ENCODE assay signal across 15 cellular contexts in genomic region chr10:87506988-87507387, GRCh38. TPM values are rescaled to one million over a fixed set of nuclear protein-coding genes. Genes with fewer than 3 reads are reported as not detected.
A peak's percentile ranks its signal among the peaks of the same experiment; 100 is the strongest.
DNase-seq lines count a peak whose midpoint lies in the region; FAIRE-seq and TF ChIP-seq lines count a peak whose summit lies in the region.
"Had no signal": no experiment of that assay in that cellular context is flagged by ENCODE, and none has a peak within 500 bp of the region (broad histone marks: within the 10 kb centered on the region; RNA-seq: fewer than 3 reads in every experiment).

No MANE protein-coding gene starts in this region.

- peaks cover 17% of the 10 kb centered on the region for H3K4me1 Mint-ChIP-seq in type B pancreatic cell (ENCODE audit: unreplicated experiment)
- peaks cover 48% of the 10 kb centered on the region for H3K4me1 Mint-ChIP-seq in activated T-cell treated with anti-CD3 and anti-CD28 coated beads, Interleukin-2, amount 50 U/mL, for 24 hours (ENCODE audit: low read depth)

- H3K4me3 Mint-ChIP-seq in type B pancreatic cell, result no peak overlapping the region
- no peak overlapping the region for H3K4me3 Mint-ChIP-seq in activated T-cell treated with anti-CD3 and anti-CD28 coated beads, Interleukin-2, amount 50 U/mL, for 24 hours

- no peaks in the 10 kb centered on the region for H3K27me3 ChIP-seq in BLaER1 treated with 17β-estradiol and CSF1 and Interleukin-3, amounts not matched to agents 10 nM and 100 nM
- H3K27me3 ChIP-seq in MM.1S (replicated peaks; ENCODE audit: insufficient read depth, low read length) (no peaks in the 10 kb centered on the region), mammary epithelial cell (ENCODE audit: insufficient read depth, low read length) (no peaks in the 10 kb centered on the region)
- H3K27me3 ChIP-seq: colonic mucosa, SJSA1 had no signal

- peaks cover under 1% of the 10 kb centered on the region for H3K27me3 Mint-ChIP-seq in type B pancreatic cell
- H3K27me3 Mint-ChIP-seq in activated T-cell treated with anti-CD3 and anti-CD28 coated beads, Interleukin-2, amount 50 U/mL, for 24 hours, result no peaks in the 10 kb centered on the region

- no TSS peak for BruUV-seq in mammary epithelial cell (replicated peaks; lab: Mats Ljungman, UMichigan)

- TF ChIP-seq POLR2A in GM12892 (IDR thresholded peaks at IDR 0.05; ENCODE audit: low read depth, low read length), result no peak

- 75% methylated on average over 3 of the region's 3 CpGs for WGBS in mammary epithelial cell (ENCODE audit: low coverage, missing lambda C conversion rate)
- 92 to 100% methylated on average over 2 of the region's 3 CpGs for WGBS in mesodermal cell (ENCODE audit: insufficient coverage in 2 of 2), 2 experiments

- peaks cover 18 to 34% (median 25%) of the 10 kb centered on the region in 10 experiments for H3K4me1 ChIP-seq in BLaER1 treated with 17β-estradiol and CSF1 and Interleukin-3, amounts not matched to agents 10 nM and 100 nM
- peaks cover 31% of the 10 kb centered on the region for H3K4me1 ChIP-seq in MM.1S (ENCODE audit: low read length)
- peaks cover 18% of the 10 kb centered on the region for H3K4me1 ChIP-seq in mammary epithelial cell (ENCODE audit: insufficient read depth, low read length)
- H3K4me1 ChIP-seq in mesodermal cell (ENCODE audit: control insufficient read depth, insufficient read depth, low read length, poor library complexity, severe bottlenecking), result peaks cover 3% of the 10 kb centered on the region
- H3K4me1 ChIP-seq: colonic mucosa, prostate gland had no signal

- H3K4me3 ChIP-seq in BLaER1 treated with 17β-estradiol and CSF1 and Interleukin-3, amounts not matched to agents 10 nM and 100 nM, result no peak overlapping the region
- peak overlapping the region; percentile 95; the same call in 1 of the 2 replicates for H3K4me3 ChIP-seq in MM.1S (ENCODE audit: low read length)
- H3K4me3 ChIP-seq in mammary epithelial cell (replicated peaks in 1 of 3; ENCODE audit: insufficient read depth in 1 of 3, low read depth in 2 of 3, low read length in 3 of 3), result no peak overlapping the region
- peak overlapping the region; percentile 92 for H3K4me3 ChIP-seq in mesodermal cell (ENCODE audit: extremely low read depth, insufficient read depth, low read length, poor library complexity, severe bottlenecking)
- H3K4me3 ChIP-seq: colonic mucosa, prostate gland had no signal

- in situ Hi-C loops in mammary epithelial cell (cut with MboI; ENCODE audit: low sequenced_read_pairs in 2 of 2), result no loop called here

- dilution Hi-C loops in mammary epithelial cell (cut with HindIII; ENCODE audit: low sequenced_read_pairs), result no loop called here

- no peaks in the 10 kb centered on the region for H3K9me3 Mint-ChIP-seq in type B pancreatic cell
- H3K9me3 Mint-ChIP-seq in activated T-cell treated with anti-CD3 and anti-CD28 coated beads, Interleukin-2, amount 50 U/mL, for 24 hours, result no peaks in the 10 kb centered on the region

- H3K36me3 Mint-ChIP-seq in type B pancreatic cell, result peaks cover 10% of the 10 kb centered on the region
- H3K36me3 Mint-ChIP-seq in activated T-cell treated with anti-CD3 and anti-CD28 coated beads, Interleukin-2, amount 50 U/mL, for 24 hours (ENCODE audit: low read depth), result peaks cover 40% of the 10 kb centered on the region

- no peak for FAIRE-seq in GM12892 (lab: Jason Lieb, UNC)

- peak overlapping the region in 9 of 11 experiments; percentile 78 to 98 (median 93); a peak in 15 of 22 replicates for H3K4me2 ChIP-seq in BLaER1 treated with 17β-estradiol and CSF1 and Interleukin-3, amounts not matched to agents 10 nM and 100 nM
- peak overlapping the region; percentile 74; the same call in 1 of the 2 replicates for H3K4me2 ChIP-seq in MM.1S (ENCODE audit: low read depth, low read length)
- peak overlapping the region; percentile 76 for H3K4me2 ChIP-seq in mammary epithelial cell (ENCODE audit: insufficient read depth, low read depth, low read length)

- CTCF ChIA-PET in mammary epithelial cell (lab: Charles Lee; ENCODE audit: low non-redundant PET), result no interaction called here

- no peak overlapping the region for H2AFZ ChIP-seq in MM.1S (ENCODE audit: low read length)
- no peak overlapping the region for H2AFZ ChIP-seq in mammary epithelial cell (ENCODE audit: low read depth, low read length)

- H3K9ac ChIP-seq in BLaER1 treated with 17β-estradiol and CSF1 and Interleukin-3, amounts not matched to agents 10 nM and 100 nM, result 0 out of 22 replicates have a peak overlapping the region, but pooled peaks of 1 of the 11 experiments have one; percentile 39
- H3K9ac ChIP-seq in MM.1S (ENCODE audit: low read length) (no peak overlapping the region), mammary epithelial cell (ENCODE audit: insufficient read depth, low read length) (no peak overlapping the region)

- no peak for TF ChIP-seq CTCF in MM.1S (IDR thresholded peaks at IDR 0.05; ENCODE audit: low read length)
- no peak for TF ChIP-seq CTCF in mammary epithelial cell (conservative IDR thresholded peaks at IDR 0.05 in 1 of 2, IDR thresholded peaks at IDR 0.05 in 1 of 2; ENCODE audit: extremely low read depth in 1 of 2, insufficient read depth in 1 of 2, low read depth in 1 of 2, low read length in 2 of 2)
- no peak for TF ChIP-seq CTCF in type B pancreatic cell (conservative IDR thresholded peaks at IDR 0.05)

- peaks cover 0 to 22% (median 10%) of the 10 kb centered on the region in 11 experiments; a peak in 12 of 22 replicates for H4K20me1 ChIP-seq in BLaER1 treated with 17β-estradiol and CSF1 and Interleukin-3, amounts not matched to agents 10 nM and 100 nM
- H4K20me1 ChIP-seq in MM.1S (ENCODE audit: insufficient read depth, low read length) (no peaks in the 10 kb centered on the region), mammary epithelial cell (ENCODE audit: insufficient read depth, low read length) (no peaks in the 10 kb centered on the region)

- H3K79me2 ChIP-seq in MM.1S (ENCODE audit: low read length) (peaks cover 46% of the 10 kb centered on the region), mammary epithelial cell (ENCODE audit: insufficient read depth, low read length) (peaks cover 31% of the 10 kb centered on the region)

- H3K9me3 ChIP-seq in BLaER1 treated with 17β-estradiol and CSF1 and Interleukin-3, amounts not matched to agents 10 nM and 100 nM (replicated peaks in 1 of 11), result no peaks in the 10 kb centered on the region
- H3K9me3 ChIP-seq in MM.1S (replicated peaks; ENCODE audit: insufficient read depth, low read length) (no peaks in the 10 kb centered on the region), mammary epithelial cell (replicated peaks; ENCODE audit: insufficient read depth, low read length) (no peaks in the 10 kb centered on the region), mesodermal cell (ENCODE audit: control insufficient read depth, low read length) (no peaks in the 10 kb centered on the region)
- H3K9me3 ChIP-seq: colonic mucosa, prostate gland, SJSA1 had no signal

- H3K9me2 ChIP-seq in MM.1S (replicated peaks; ENCODE audit: insufficient read depth, low read length), result no peaks in the 10 kb centered on the region

- no peak overlapping the region for H3K27ac ChIP-seq in BLaER1 treated with 17β-estradiol and CSF1 and Interleukin-3, amounts not matched to agents 10 nM and 100 nM
- H3K27ac ChIP-seq in MM.1S (ENCODE audit: low read length) (no peak overlapping the region), mammary epithelial cell (ENCODE audit: insufficient read depth, low read depth, low read length) (no peak overlapping the region), mesodermal cell (ENCODE audit: low read depth, low read length, severe bottlenecking) (no peak overlapping the region)
- H3K27ac ChIP-seq: colonic mucosa, prostate gland had no signal

- peaks cover 18% of the 10 kb centered on the region for H3F3A ChIP-seq in MM.1S (ENCODE audit: insufficient read depth, low read length)

- DNase-seq in MM.1S (no peak), mammary epithelial cell (no peak), type B pancreatic cell (ENCODE audit: extremely low spot score, unreplicated experiment) (no peak), GM12892 (ENCODE audit: insufficient read length) (no peak), SKM-1 treated with dmso at 0.1 percent for 144 hours (lab: John Stamatoyannopoulos, UW; ENCODE audit: unreplicated experiment) (no peak)
- no peak for DNase-seq in activated T-cell treated with anti-CD3 and anti-CD28 coated beads, Interleukin-2, amount 50 U/mL, for 24 hours
- DNase-seq: activated CD4-positive, CD25-positive, alpha-beta regulatory T cell; colonic mucosa; DMS79; NCI-H2081 treated with DMSO at 0.1 percent for 48 hours; trophoblast cell had no signal

- intact Hi-C loops in mammary epithelial cell (cut with micrococcal nuclease), result no loop called here

- no peak overlapping the region for H3K27ac Mint-ChIP-seq in type B pancreatic cell
- no peak overlapping the region for H3K27ac Mint-ChIP-seq in activated T-cell treated with anti-CD3 and anti-CD28 coated beads, Interleukin-2, amount 50 U/mL, for 24 hours

- peaks cover 7 to 35% (median 24%) of the 10 kb centered on the region in 11 experiments; a peak in 20 of 22 replicates for H3K36me3 ChIP-seq in BLaER1 treated with 17β-estradiol and CSF1 and Interleukin-3, amounts not matched to agents 10 nM and 100 nM
- peaks cover 5% of the 10 kb centered on the region; the same call in 1 of the 2 replicates for H3K36me3 ChIP-seq in MM.1S (replicated peaks; ENCODE audit: insufficient read depth, low read length)
- H3K36me3 ChIP-seq in mammary epithelial cell (ENCODE audit: insufficient read depth, low read length), result peaks cover 6% of the 10 kb centered on the region
- peaks cover 20% of the 10 kb centered on the region for H3K36me3 ChIP-seq in mesodermal cell (ENCODE audit: control insufficient read depth, insufficient read depth, low read length)
- H3K36me3 ChIP-seq: colonic mucosa, prostate gland had no signal

RNA-seq across cellular contexts. Expression of gene MINPP1, which starts 2.3 kb away (rescaled TPM):
- total RNA-seq in mammary epithelial cell (10 to 100 TPM; 17.9 to 32.8 TPM), type B pancreatic cell (ENCODE audit: low replicate concordance) (18.1 and 23.4 TPM in 2 replicates)
- polyA plus RNA-seq in mammary epithelial cell, result 9.6 TPM
- 2.3 TPM for polyA minus RNA-seq in mammary epithelial cell
- polyA plus RNA-seq in mesodermal cell (2013, experiment 1 of 2), result 29.1 TPM
- polyA plus RNA-seq in mesodermal cell (2013, experiment 2 of 2), result 29.9 TPM
- 10.2 TPM for polyA plus RNA-seq in GM12892 (2012; ENCODE audit: missing spikeins)

Comparison
In these comparisons a context has a peak if more than half of its experiments do, and no peak if none do; other contexts are left out.
1. H3K4me3 ChIP-seq: peak in MM.1S (single experiment) and mesodermal cell (single experiment); none in BLaER1 treated with 17β-estradiol and CSF1 and Interleukin-3, amounts not matched to agents 10 nM and 100 nM (0 of 10) and mammary epithelial cell (0 of 3).
2. Peak in every context shown above with its lines, with median percentiles within 50 percentile points of each other: H3K4me2 ChIP-seq.